17 cellular contexts compared by ENCODE assay signal in the genomic region with DNA sequence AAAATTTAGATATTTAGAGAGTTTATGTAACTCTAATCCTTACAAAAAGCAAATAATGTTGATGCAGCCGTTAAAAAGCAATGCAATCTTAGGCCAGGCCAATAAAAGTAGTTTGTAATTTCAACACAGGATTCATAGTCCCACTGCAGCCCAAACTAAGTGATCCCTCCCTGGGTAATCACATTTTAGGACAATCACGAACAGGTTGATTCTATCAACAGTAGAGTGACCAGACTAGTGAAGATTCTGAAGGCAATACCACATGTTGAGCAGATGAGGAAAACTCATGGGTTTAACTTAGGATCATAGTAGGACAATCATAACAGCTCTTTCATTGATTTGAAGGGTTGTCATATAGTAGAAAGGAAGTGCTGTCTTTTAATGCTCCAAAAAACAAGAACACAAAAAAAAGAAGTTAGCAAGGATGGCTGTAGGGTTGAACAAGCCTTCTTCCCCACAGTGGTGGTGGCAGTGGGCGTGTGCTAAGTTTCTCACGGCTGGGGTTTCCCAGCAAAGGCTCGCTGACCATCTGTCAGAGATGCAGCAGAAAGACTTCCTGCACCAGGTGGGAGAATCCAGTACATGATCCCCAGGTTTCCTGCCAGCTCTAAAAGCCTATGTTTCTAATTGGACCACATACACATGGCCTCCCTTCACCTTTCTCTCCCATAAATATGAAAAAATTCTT.
DNase-seq lines count a peak whose midpoint lies in the region; ATAC-seq and TF ChIP-seq lines count a peak whose summit lies in the region.
"Had no signal": no experiment of that assay in that cellular context is flagged by ENCODE, and none has a peak within 500 bp of the region (broad histone marks: within the 10 kb centered on the region; RNA-seq: fewer than 3 reads in every experiment).

No MANE protein-coding gene starts in this region.

- H3K27me3 ChIP-seq in adipocyte (replicated peaks; ENCODE audit: control insufficient read depth, insufficient read depth, low read length) (no peaks in the 10 kb centered on the region), osteoblast (ENCODE audit: insufficient read depth, low read length) (no peaks in the 10 kb centered on the region), SJCRH30 (no peaks in the 10 kb centered on the region)
- H3K27me3 ChIP-seq: BLaER1 treated with 17β-estradiol and CSF1 and Interleukin-3, amounts not matched to agents 10 nM and 100 nM; esophagus squamous epithelium; pancreas; transverse colon had no signal

- H4K20me1 ChIP-seq in osteoblast (ENCODE audit: insufficient read depth, low read length): no peaks in the 10 kb centered on the region
- H4K20me1 ChIP-seq: BLaER1 treated with 17β-estradiol and CSF1 and Interleukin-3, amounts not matched to agents 10 nM and 100 nM had no signal

- H3K4me1 ChIP-seq in adipocyte (ENCODE audit: control insufficient read depth, insufficient read depth, low read length) (peaks cover 35% of the 10 kb centered on the region), osteoblast (ENCODE audit: insufficient read depth, low read length) (peaks cover 32% of the 10 kb centered on the region), SJCRH30 (peaks cover 4% of the 10 kb centered on the region)

- H3K36me3 ChIP-seq in adipocyte (ENCODE audit: control insufficient read depth, insufficient read depth, low read length, severe bottlenecking): no peaks in the 10 kb centered on the region
- H3K36me3 ChIP-seq in osteoblast (ENCODE audit: insufficient read depth, low read length): no peaks in the 10 kb centered on the region
- H3K36me3 ChIP-seq in SJCRH30: no peaks in the 10 kb centered on the region
- H3K36me3 ChIP-seq: BLaER1 treated with 17β-estradiol and CSF1 and Interleukin-3, amounts not matched to agents 10 nM and 100 nM; esophagus squamous epithelium; pancreas; transverse colon had no signal

- H3K36me3 Mint-ChIP-seq in mesothelial cell of epicardium: no peaks in the 10 kb centered on the region
- H3K36me3 Mint-ChIP-seq: activated naive CD8-positive, alpha-beta T cell treated with anti-CD3 and anti-CD28 coated beads, Interleukin-2, amount 10 ng/mL, durations not matched to agents 7 days and 5 days had no signal

- no peak overlapping the region for H3K27ac Mint-ChIP-seq in mesothelial cell of epicardium
- H3K27ac Mint-ChIP-seq: activated naive CD8-positive, alpha-beta T cell treated with anti-CD3 and anti-CD28 coated beads, Interleukin-2, amount 10 ng/mL, durations not matched to agents 7 days and 5 days; GM23338 had no signal

- H3K27ac ChIP-seq in osteoblast (ENCODE audit: low read depth, low read length) (peak overlapping the region; percentile 25), SJCRH30 (no peak overlapping the region)
- H3K27ac ChIP-seq: BLaER1 treated with 17β-estradiol and CSF1 and Interleukin-3, amounts not matched to agents 10 nM and 100 nM; esophagus squamous epithelium; pancreas had no signal

- H3K4me3 ChIP-seq in adipocyte (ENCODE audit: low read length) (no peak overlapping the region), osteoblast (ENCODE audit: insufficient read depth, low read length) (no peak overlapping the region), SJCRH30 (no peak overlapping the region)
- H3K4me3 ChIP-seq: BLaER1 treated with 17β-estradiol and CSF1 and Interleukin-3, amounts not matched to agents 10 nM and 100 nM; esophagus squamous epithelium; GM23338; pancreas; transverse colon had no signal

- peaks cover 19% of the 10 kb centered on the region for H3K4me1 Mint-ChIP-seq in mesothelial cell of epicardium
- H3K4me1 Mint-ChIP-seq: activated naive CD8-positive, alpha-beta T cell treated with anti-CD3 and anti-CD28 coated beads, Interleukin-2, amount 10 ng/mL, durations not matched to agents 7 days and 5 days; GM23338 had no signal

- H3K9me3 ChIP-seq in adipocyte (ENCODE audit: control insufficient read depth, low read length) (no peaks in the 10 kb centered on the region), osteoblast (ENCODE audit: low read depth, low read length) (no peaks in the 10 kb centered on the region), SJCRH30 (replicated peaks) (no peaks in the 10 kb centered on the region)
- H3K9me3 ChIP-seq: esophagus squamous epithelium, pancreas, transverse colon had no signal

- DNase-seq in adipocyte (ENCODE audit: low read depth): peak; percentile 18
- DNase-seq in osteoblast (ENCODE audit: insufficient read length, low spot score, missing footprints): no peak
- DNase-seq in SJCRH30: no peak
- DNase-seq in mesothelial cell of epicardium (ENCODE audit: low spot score in 2 of 2, unreplicated experiment in 2 of 2): no peak
- DNase-seq: activated CD4-positive, alpha-beta T cell treated with anti-CD3 and anti-CD28 coated beads, Interleukin-2, amount 50 U/mL, for 4 hours; activated naive CD8-positive, alpha-beta T cell treated with anti-CD3 and anti-CD28 coated beads, Interleukin-2, amount 10 ng/mL, durations not matched to agents 7 days and 5 days; esophagus squamous epithelium; NCI-H1930; pancreas; stimulated activated CD4-positive, alpha-beta T cell treated with anti-CD3 and anti-CD28 coated beads, Interleukin-4, amount 100 ng/mL, for 4 hours; SW 1271; transverse colon had no signal

- H3K9ac ChIP-seq in adipocyte (ENCODE audit: low read length): no peak overlapping the region
- H3K9ac ChIP-seq: BLaER1 treated with 17β-estradiol and CSF1 and Interleukin-3, amounts not matched to agents 10 nM and 100 nM had no signal

- H3K9me3 Mint-ChIP-seq in mesothelial cell of epicardium: peaks cover 4% of the 10 kb centered on the region
- H3K9me3 Mint-ChIP-seq: GM23338 had no signal

- no peaks in the 10 kb centered on the region for H3K79me2 ChIP-seq in osteoblast (ENCODE audit: insufficient read depth, low read length)

- no peak overlapping the region for H2AFZ ChIP-seq in osteoblast (ENCODE audit: low read length)
- H2AFZ ChIP-seq: GM23338 had no signal

- no peak overlapping the region for H3K4me3 Mint-ChIP-seq in mesothelial cell of epicardium
- H3K4me3 Mint-ChIP-seq: activated naive CD8-positive, alpha-beta T cell treated with anti-CD3 and anti-CD28 coated beads, Interleukin-2, amount 10 ng/mL, durations not matched to agents 7 days and 5 days; GM23338 had no signal

- no peak for TF ChIP-seq CTCF in osteoblast (IDR thresholded peaks at IDR 0.05; ENCODE audit: extremely low read depth, low read depth, low read length)
- no peak for TF ChIP-seq CTCF in mesothelial cell of epicardium (IDR thresholded peaks at IDR 0.05; ENCODE audit: unreplicated experiment)

- H3K27me3 Mint-ChIP-seq in mesothelial cell of epicardium (ENCODE audit: low read depth): no peaks in the 10 kb centered on the region
- H3K27me3 Mint-ChIP-seq: activated naive CD8-positive, alpha-beta T cell treated with anti-CD3 and anti-CD28 coated beads, Interleukin-2, amount 10 ng/mL, durations not matched to agents 7 days and 5 days had no signal

- ATAC-seq in GM18858 (IDR thresholded peaks at IDR 0.05; ENCODE audit: unreplicated experiment) (peak; percentile 62), HG02852 (IDR thresholded peaks at IDR 0.05; ENCODE audit: unreplicated experiment) (peak; percentile 73), GM19455 (IDR thresholded peaks at IDR 0.05; ENCODE audit: unreplicated experiment) (no peak)
- ATAC-seq: GM23338 had no signal

- H3K4me2 ChIP-seq in osteoblast (ENCODE audit: insufficient read depth, low read length): peak overlapping the region; percentile 17
- H3K4me2 ChIP-seq: GM23338 had no signal
